ENCODE assay signal across 21 cellular contexts in the genomic region with DNA sequence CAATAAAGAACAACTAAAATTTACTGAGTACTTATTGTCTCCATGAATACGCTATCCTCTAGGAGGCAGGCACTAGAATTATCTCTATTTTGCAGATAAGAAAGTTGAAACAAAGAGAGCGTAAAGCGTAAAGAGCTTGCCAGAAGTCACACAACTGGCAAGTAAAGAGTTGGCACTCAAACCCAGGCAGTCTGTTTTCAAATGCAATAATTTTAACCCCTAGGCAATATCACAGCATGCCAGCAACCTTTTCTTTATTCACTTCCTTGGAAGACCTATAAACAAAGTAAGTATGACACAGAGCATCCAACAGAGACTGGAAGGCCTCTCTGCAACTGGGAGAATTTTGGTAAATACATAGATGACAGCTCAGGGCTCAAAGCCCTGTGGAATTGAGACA. TPM values are rescaled to one million over a fixed set of nuclear protein-coding genes. Genes with fewer than 3 reads are reported as not detected.
DNase-seq lines count a peak whose midpoint lies in the region; ATAC-seq, FAIRE-seq and TF ChIP-seq lines count a peak whose summit lies in the region.
"Had no signal": no experiment of that assay in that cellular context is flagged by ENCODE, and none has a peak within 500 bp of the region (broad histone marks: within the 10 kb centered on the region; RNA-seq: fewer than 3 reads in every experiment).

No MANE protein-coding gene starts in this region.

- ATAC-seq in HG03175 (IDR thresholded peaks at IDR 0.05; ENCODE audit: unreplicated experiment): no peak
- ATAC-seq: A549, GM23338 had no signal

- H3K27me3 ChIP-seq in testis (no peaks in the 10 kb centered on the region), SK-N-SH (ENCODE audit: insufficient read depth) (no peaks in the 10 kb centered on the region)
- H3K27me3 ChIP-seq: BE2C had no signal

- CTCF ChIA-PET in SK-N-SH (lab: Yijun Ruan, JAX): no interaction called here

- 65 to 68% methylated on average over 3 of the region's 3 CpGs for WGBS in testis, 2 donors
- WGBS in SK-N-SH (ENCODE audit: low lambda C conversion rate): 60% methylated on average over 3 of the region's 3 CpGs

- H3K36me3 ChIP-seq in testis (ENCODE audit: low read depth, missing control alignments): no peaks in the 10 kb centered on the region
- H3K36me3 ChIP-seq in SK-N-SH (replicated peaks in 1 of 2; ENCODE audit: control insufficient read depth in 1 of 2, insufficient read depth in 2 of 2, low read length in 1 of 2): no peaks in the 10 kb centered on the region
- H3K36me3 ChIP-seq: BE2C had no signal

- H3K9me3 ChIP-seq in testis: no peaks in the 10 kb centered on the region
- H3K9me3 ChIP-seq in SK-N-SH: no peaks in the 10 kb centered on the region
- H3K9me3 ChIP-seq: A549, BE2C had no signal

- POLR2A ChIA-PET in SK-N-SH (lab: Yijun Ruan, JAX): no interaction called here

- no peak overlapping the region for H3K9ac ChIP-seq in SK-N-SH

- TF ChIP-seq RAD21 in SK-N-SH (IDR thresholded peaks at IDR 0.05; ENCODE audit: low read length): no peak

- FAIRE-seq in GM19239 (lab: Jason Lieb, UNC): peak; percentile 18
- no peak for FAIRE-seq in urothelium cell line (lab: Jason Lieb, UNC)
- FAIRE-seq: A549, D721Med had no signal

- H3K4me3 ChIP-seq in testis (no peak overlapping the region), SK-N-SH (ENCODE audit: low read depth in 2 of 2, low read length in 1 of 2) (no peak overlapping the region)
- H3K4me3 ChIP-seq: A549, GM23338 had no signal

- no peaks in the 10 kb centered on the region for H3F3A ChIP-seq in SK-N-SH (replicated peaks; ENCODE audit: insufficient read depth)

- H3K4me2 ChIP-seq in SK-N-SH: no peak overlapping the region
- H3K4me2 ChIP-seq: A549, GM23338 had no signal

- peak; percentile 20 for DNase-seq in A172 (ENCODE audit: low spot score)
- DNase-seq in GM19239 (ENCODE audit: insufficient read length, low spot score): no peak
- peak; percentile 58 for DNase-seq in NCI-H69 (lab: John Stamatoyannopoulos, UW)
- peak; percentile 18 for DNase-seq in testis
- DNase-seq in urothelium cell line (ENCODE audit: low spot score): no peak
- DNase-seq in SK-N-SH: no peak
- DNase-seq: BE2C; CD4-positive, alpha-beta memory T cell; DMS153; DMS79 treated with DMSO at 0.1 percent for 48 hours; EL; GF-D8; H7 had no signal

- no peaks in the 10 kb centered on the region for H4K20me1 ChIP-seq in SK-N-SH (ENCODE audit: insufficient read depth)

- TF ChIP-seq EP300 in SK-N-SH (IDR thresholded peaks at IDR 0.05; ENCODE audit: borderline replicate concordance in 1 of 2, low read depth in 1 of 2, low read length in 1 of 2): no peak

- intact Hi-C loops in testis (cut with DNase I; ENCODE audit: low total_unique reads): no loop called here

- H3K9me2 ChIP-seq in SK-N-SH: no peaks in the 10 kb centered on the region

- H3K79me2 ChIP-seq in SK-N-SH (ENCODE audit: insufficient read depth): no peaks in the 10 kb centered on the region

- TF ChIP-seq POLR2A in testis (IDR thresholded peaks at IDR 0.05): no peak

- H3K4me1 ChIP-seq in testis: no peaks in the 10 kb centered on the region
- no peaks in the 10 kb centered on the region for H3K4me1 ChIP-seq in SK-N-SH (ENCODE audit: control insufficient read depth in 1 of 2, insufficient read depth in 2 of 2, low read depth in 1 of 2, low read length in 1 of 2)
- H3K4me1 ChIP-seq: A549, BE2C had no signal

- no peak overlapping the region for H2AFZ ChIP-seq in SK-N-SH (ENCODE audit: low read depth)
- H2AFZ ChIP-seq: GM23338 had no signal

- H3K27ac ChIP-seq in testis (no peak overlapping the region), SK-N-SH (ENCODE audit: low read depth in 2 of 2, low read length in 1 of 2) (no peak overlapping the region)
- H3K27ac ChIP-seq: A549, C4-2B had no signal

- no peak for TF ChIP-seq CTCF in testis (IDR thresholded peaks at IDR 0.05)
- no peak for TF ChIP-seq CTCF in SK-N-SH (IDR thresholded peaks at IDR 0.05)

TF ChIP-seq in SK-N-SH, 30 proteins besides CTCF, POLR2A, EP300 and RAD21:
- TF ChIP-seq RXRA (IDR thresholded peaks at IDR 0.05; ENCODE audit: borderline replicate concordance, low read depth): no peak
- no peak for TF ChIP-seq MXI1 (IDR thresholded peaks at IDR 0.05; ENCODE audit: low read depth, low read length)
- TF ChIP-seq SMC3 (IDR thresholded peaks at IDR 0.05; ENCODE audit: low read depth, low read length): no peak
- no peak for TF ChIP-seq YY1 (IDR thresholded peaks at IDR 0.05; ENCODE audit: low read depth)
- TF ChIP-seq, protein P1, sequence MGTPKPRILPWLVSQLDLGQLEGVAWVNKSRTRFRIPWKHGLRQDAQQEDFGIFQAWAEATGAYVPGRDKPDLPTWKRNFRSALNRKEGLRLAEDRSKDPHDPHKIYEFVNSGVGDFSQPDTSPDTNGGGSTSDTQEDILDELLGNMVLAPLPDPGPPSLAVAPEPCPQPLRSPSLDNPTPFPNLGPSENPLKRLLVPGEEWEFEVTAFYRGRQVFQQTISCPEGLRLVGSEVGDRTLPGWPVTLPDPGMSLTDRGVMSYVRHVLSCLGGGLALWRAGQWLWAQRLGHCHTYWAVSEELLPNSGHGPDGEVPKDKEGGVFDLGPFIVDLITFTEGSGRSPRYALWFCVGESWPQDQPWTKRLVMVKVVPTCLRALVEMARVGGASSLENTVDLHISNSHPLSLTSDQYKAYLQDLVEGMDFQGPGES (IDR thresholded peaks at IDR 0.05; ENCODE audit: low read depth, low read length): no peak
- no peak for TF ChIP-seq SIN3A (IDR thresholded peaks at IDR 0.05; ENCODE audit: borderline replicate concordance, low read depth, low read length)
- TF ChIP-seq, protein P2, sequence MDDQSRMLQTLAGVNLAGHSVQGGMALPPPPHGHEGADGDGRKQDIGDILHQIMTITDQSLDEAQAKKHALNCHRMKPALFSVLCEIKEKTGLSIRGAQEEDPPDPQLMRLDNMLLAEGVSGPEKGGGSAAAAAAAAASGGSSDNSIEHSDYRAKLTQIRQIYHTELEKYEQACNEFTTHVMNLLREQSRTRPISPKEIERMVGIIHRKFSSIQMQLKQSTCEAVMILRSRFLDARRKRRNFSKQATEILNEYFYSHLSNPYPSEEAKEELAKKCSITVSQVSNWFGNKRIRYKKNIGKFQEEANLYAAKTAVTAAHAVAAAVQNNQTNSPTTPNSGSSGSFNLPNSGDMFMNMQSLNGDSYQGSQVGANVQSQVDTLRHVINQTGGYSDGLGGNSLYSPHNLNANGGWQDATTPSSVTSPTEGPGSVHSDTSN (IDR thresholded peaks at IDR 0.05): no peak
- TF ChIP-seq MEF2A (IDR thresholded peaks at IDR 0.05; ENCODE audit: borderline replicate concordance, low read depth): no peak
- no peak for TF ChIP-seq RFX5 (IDR thresholded peaks at IDR 0.05; ENCODE audit: low read length)
- no peak for TF ChIP-seq FOXJ3 (CRISPR knock-in tag; IDR thresholded peaks at IDR 0.05)
- no peak for TF ChIP-seq ELF1 (IDR thresholded peaks at IDR 0.05)
- TF ChIP-seq EZH2phosphoT487 (IDR thresholded peaks at IDR 0.05; ENCODE audit: borderline replicate concordance, low read depth): no peak
- no peak for TF ChIP-seq RCOR1 (IDR thresholded peaks at IDR 0.05; ENCODE audit: low read length)
- no peak for TF ChIP-seq POLR2AphosphoS5 (IDR thresholded peaks at IDR 0.05; ENCODE audit: low read depth, low read length)
- TF ChIP-seq, protein P3, sequence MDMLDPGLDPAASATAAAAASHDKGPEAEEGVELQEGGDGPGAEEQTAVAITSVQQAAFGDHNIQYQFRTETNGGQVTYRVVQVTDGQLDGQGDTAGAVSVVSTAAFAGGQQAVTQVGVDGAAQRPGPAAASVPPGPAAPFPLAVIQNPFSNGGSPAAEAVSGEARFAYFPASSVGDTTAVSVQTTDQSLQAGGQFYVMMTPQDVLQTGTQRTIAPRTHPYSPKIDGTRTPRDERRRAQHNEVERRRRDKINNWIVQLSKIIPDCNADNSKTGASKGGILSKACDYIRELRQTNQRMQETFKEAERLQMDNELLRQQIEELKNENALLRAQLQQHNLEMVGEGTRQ (IDR thresholded peaks at IDR 0.05; ENCODE audit: borderline replicate concordance, low read depth, low read length): no peak

RNA-seq across cellular contexts. Expression of a gene that starts 23.2 kb away (rescaled TPM):
- not detected in 2 replicates for total RNA-seq in A172 (2014; rRNA removed; shearing (Covaris generic))
- total RNA-seq in testis: not detected
- not detected for polyA plus RNA-seq in testis (ENCODE audit: insufficient read depth, low read depth, low replicate concordance)
- polyA plus RNA-seq in SK-N-SH (2012; rRNA removed): not detected in 2 replicates
- polyA plus RNA-seq in SK-N-SH (2012; cell fraction: cytosol; rRNA removed): not detected in 2 replicates
- not detected in 2 replicates for polyA plus RNA-seq in SK-N-SH (2012; cell fraction: nucleus; rRNA removed)
- total RNA-seq: CD4-positive, alpha-beta memory T cell; GM23338; H7; HT1080 had no signal
- polyA plus RNA-seq: A549; AG04450; CD4-positive, alpha-beta memory T cell; GM23338; IgD-negative memory B cell had no signal

Comparison
In these comparisons a context has a peak if more than half of its experiments do, and no peak if none do; other contexts are left out.
1. DNase-seq: peak in A172 (single experiment), NCI-H69 (single experiment) and testis (single experiment); none in GM19239 (single experiment), urothelium cell line (single experiment) and SK-N-SH (single experiment).